In genomic region chr18:74914648-74915047, GRCh38 we compare ENCODE assay signal across 18 cellular contexts.
DNase-seq lines count a peak whose midpoint lies in the region; ATAC-seq and TF ChIP-seq lines count a peak whose summit lies in the region.
"Had no signal": no experiment of that assay in that cellular context is flagged by ENCODE, and none has a peak within 500 bp of the region (broad histone marks: within the 10 kb centered on the region; RNA-seq: fewer than 3 reads in every experiment).

No MANE protein-coding gene starts in this region.

- intact Hi-C loops in mucosa of descending colon (cut with DNase I, micrococcal nuclease) = no loop called here
- intact Hi-C loops in left cardiac atrium (cut with DNase I) = no loop called here

- TF ChIP-seq CTCF in GM23338 (conservative IDR thresholded peaks at IDR 0.05; ENCODE audit: low read depth in 2 of 2) (no peak), endodermal cell (conservative IDR thresholded peaks at IDR 0.05) (no peak), mucosa of descending colon (IDR thresholded peaks at IDR 0.05) (no peak)

- no peaks in the 10 kb centered on the region for H3K9me3 Mint-ChIP-seq in GM23338
- no peaks in the 10 kb centered on the region for H3K9me3 Mint-ChIP-seq in endodermal cell
- H3K9me3 Mint-ChIP-seq: CD4-positive, CD25-positive, alpha-beta regulatory T cell; CD8-positive, alpha-beta memory T cell; HFFc6 had no signal

- H3K27ac ChIP-seq in GM23338 (ENCODE audit: low read depth) = 0 out of 2 replicates have a peak overlapping the region, but pooled peaks have one; percentile 46
- no peak overlapping the region for H3K27ac ChIP-seq in endodermal cell (ENCODE audit: low read depth, low read length)

- no peaks in the 10 kb centered on the region for H3K27me3 ChIP-seq in GM23338 (ENCODE audit: insufficient read depth)
- no peaks in the 10 kb centered on the region for H3K27me3 ChIP-seq in endodermal cell (ENCODE audit: control insufficient read depth, insufficient read depth, low read length, poor library complexity, severe bottlenecking)
- H3K27me3 ChIP-seq: BE2C had no signal

- H3K9me3 ChIP-seq in endodermal cell (ENCODE audit: control insufficient read depth, low read length) (no peaks in the 10 kb centered on the region), mucosa of descending colon (no peaks in the 10 kb centered on the region)
- H3K9me3 ChIP-seq: BE2C had no signal

- H2AFZ ChIP-seq in GM23338 = no peak overlapping the region

- H3K4me1 Mint-ChIP-seq in GM23338 (peaks cover 17% of the 10 kb centered on the region), endodermal cell (peaks cover 17% of the 10 kb centered on the region)
- H3K4me1 Mint-ChIP-seq: CD4-positive, CD25-positive, alpha-beta regulatory T cell had no signal

- DNase-seq in GM23338 (ENCODE audit: low spot score) (no peak), endodermal cell (peak; percentile 43), mucosa of descending colon (no peak), left cardiac atrium (no peak)
- no peak for DNase-seq in activated CD4-positive, CD25-positive, alpha-beta regulatory T cell (lab: John Stamatoyannopoulos, UW)
- DNase-seq: ACHN; BE2C; C1 segment of cervical spinal cord; CD4-positive, CD25-positive, alpha-beta regulatory T cell; CD8-positive, alpha-beta memory T cell; COR-L47; GOT3; H7; HFFc6 had no signal

- H3K4me3 Mint-ChIP-seq in GM23338 (no peak overlapping the region), endodermal cell (no peak overlapping the region)
- H3K4me3 Mint-ChIP-seq: CD4-positive, CD25-positive, alpha-beta regulatory T cell; CD8-positive, alpha-beta memory T cell; HFFc6 had no signal

- H3K36me3 Mint-ChIP-seq in GM23338 (ENCODE audit: low read depth) = no peaks in the 10 kb centered on the region
- no peaks in the 10 kb centered on the region for H3K36me3 Mint-ChIP-seq in endodermal cell (ENCODE audit: low read depth)
- H3K36me3 Mint-ChIP-seq: CD4-positive, CD25-positive, alpha-beta regulatory T cell had no signal

- H3K27ac Mint-ChIP-seq in GM23338 = peak overlapping the region; percentile 57; the same call in 1 of the 2 replicates
- H3K27ac Mint-ChIP-seq in endodermal cell = peak overlapping the region; percentile 56
- H3K27ac Mint-ChIP-seq: CD4-positive, CD25-positive, alpha-beta regulatory T cell; HFFc6 had no signal

- ATAC-seq in GM23338 (no peak), HG03342 (IDR thresholded peaks at IDR 0.05; ENCODE audit: unreplicated experiment) (peak; percentile 52), mucosa of descending colon (peak; percentile 9), GM21825 (IDR thresholded peaks at IDR 0.05; ENCODE audit: unreplicated experiment) (no peak), HG03520 (IDR thresholded peaks at IDR 0.05; ENCODE audit: unreplicated experiment) (no peak), left cardiac atrium (no peak)
- ATAC-seq: HCT116 had no signal

- no peaks in the 10 kb centered on the region for H3K36me3 ChIP-seq in GM23338 (ENCODE audit: insufficient read depth)
- no peaks in the 10 kb centered on the region for H3K36me3 ChIP-seq in endodermal cell (ENCODE audit: control insufficient read depth, insufficient read depth, low read length)
- H3K36me3 ChIP-seq in mucosa of descending colon (ENCODE audit: low read depth) = no peaks in the 10 kb centered on the region
- H3K36me3 ChIP-seq: BE2C had no signal

- H3K4me3 ChIP-seq in GM23338 (no peak overlapping the region), endodermal cell (ENCODE audit: low read length) (no peak overlapping the region), mucosa of descending colon (no peak overlapping the region)

- 89% methylated on average over 2 of the region's 2 CpGs; no CpG with 5 or more reads in 1 of the 2 experiments for WGBS in endodermal cell (ENCODE audit: insufficient coverage in 1 of 2, insufficient read length in 1 of 2), 2 experiments

- no peak overlapping the region for H3K4me2 ChIP-seq in GM23338

- H3K4me1 ChIP-seq in GM23338 (ENCODE audit: insufficient read depth) (peaks cover 11% of the 10 kb centered on the region), endodermal cell (ENCODE audit: control insufficient read depth, insufficient read depth, low read length) (no peaks in the 10 kb centered on the region), mucosa of descending colon (ENCODE audit: low read depth) (peaks cover 5% of the 10 kb centered on the region)
- H3K4me1 ChIP-seq: BE2C had no signal

- peaks cover 4% of the 10 kb centered on the region for H3K27me3 Mint-ChIP-seq in GM23338 (ENCODE audit: insufficient read depth, low read depth, poor library complexity)
- no peaks in the 10 kb centered on the region for H3K27me3 Mint-ChIP-seq in endodermal cell (ENCODE audit: insufficient read depth)
- H3K27me3 Mint-ChIP-seq: CD4-positive, CD25-positive, alpha-beta regulatory T cell; CD8-positive, alpha-beta memory T cell had no signal

- H4K20me1 ChIP-seq in GM23338 (replicated peaks; ENCODE audit: insufficient read depth) = no peaks in the 10 kb centered on the region

- no peaks in the 10 kb centered on the region for H3K9me2 ChIP-seq in GM23338 (ENCODE audit: insufficient read depth)

- H3F3A ChIP-seq in GM23338 (replicated peaks; ENCODE audit: low read depth) = no peaks in the 10 kb centered on the region

- no peaks in the 10 kb centered on the region for H3K79me2 ChIP-seq in GM23338 (replicated peaks; ENCODE audit: insufficient read depth)

- H3K9ac ChIP-seq in endodermal cell (ENCODE audit: extremely low read depth, low read length, poor library complexity, severe bottlenecking) = no peak overlapping the region

TF ChIP-seq in GM23338, 12 proteins besides CTCF, POLR2A, EP300 and RAD21 (continues in another document):
- TF ChIP-seq NANOG (IDR thresholded peaks at IDR 0.05; ENCODE audit: borderline replicate concordance) (no peak), EZH2 (IDR thresholded peaks at IDR 0.05; ENCODE audit: low read depth, unreplicated experiment) (no peak), EZH2phosphoT487 (IDR thresholded peaks at IDR 0.05; ENCODE audit: unreplicated experiment) (no peak), STAT1 (IDR thresholded peaks at IDR 0.05; ENCODE audit: unreplicated experiment) (no peak), ZNF114 (CRISPR knock-in tag; IDR thresholded peaks at IDR 0.05) (no peak)
- TF ChIP-seq, protein P1, sequence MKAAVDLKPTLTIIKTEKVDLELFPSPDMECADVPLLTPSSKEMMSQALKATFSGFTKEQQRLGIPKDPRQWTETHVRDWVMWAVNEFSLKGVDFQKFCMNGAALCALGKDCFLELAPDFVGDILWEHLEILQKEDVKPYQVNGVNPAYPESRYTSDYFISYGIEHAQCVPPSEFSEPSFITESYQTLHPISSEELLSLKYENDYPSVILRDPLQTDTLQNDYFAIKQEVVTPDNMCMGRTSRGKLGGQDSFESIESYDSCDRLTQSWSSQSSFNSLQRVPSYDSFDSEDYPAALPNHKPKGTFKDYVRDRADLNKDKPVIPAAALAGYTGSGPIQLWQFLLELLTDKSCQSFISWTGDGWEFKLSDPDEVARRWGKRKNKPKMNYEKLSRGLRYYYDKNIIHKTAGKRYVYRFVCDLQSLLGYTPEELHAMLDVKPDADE (IDR thresholded peaks at IDR 0.05) = no peak

Comparison
In these comparisons a context has a peak if more than half of its experiments do, and no peak if none do; other contexts are left out.
1. ATAC-seq: peak in HG03342 (single experiment) and mucosa of descending colon (single experiment); none in GM23338 (single experiment), GM21825 (single experiment), HG03520 (single experiment) and left cardiac atrium (0 of 2).